In the genomic region with DNA sequence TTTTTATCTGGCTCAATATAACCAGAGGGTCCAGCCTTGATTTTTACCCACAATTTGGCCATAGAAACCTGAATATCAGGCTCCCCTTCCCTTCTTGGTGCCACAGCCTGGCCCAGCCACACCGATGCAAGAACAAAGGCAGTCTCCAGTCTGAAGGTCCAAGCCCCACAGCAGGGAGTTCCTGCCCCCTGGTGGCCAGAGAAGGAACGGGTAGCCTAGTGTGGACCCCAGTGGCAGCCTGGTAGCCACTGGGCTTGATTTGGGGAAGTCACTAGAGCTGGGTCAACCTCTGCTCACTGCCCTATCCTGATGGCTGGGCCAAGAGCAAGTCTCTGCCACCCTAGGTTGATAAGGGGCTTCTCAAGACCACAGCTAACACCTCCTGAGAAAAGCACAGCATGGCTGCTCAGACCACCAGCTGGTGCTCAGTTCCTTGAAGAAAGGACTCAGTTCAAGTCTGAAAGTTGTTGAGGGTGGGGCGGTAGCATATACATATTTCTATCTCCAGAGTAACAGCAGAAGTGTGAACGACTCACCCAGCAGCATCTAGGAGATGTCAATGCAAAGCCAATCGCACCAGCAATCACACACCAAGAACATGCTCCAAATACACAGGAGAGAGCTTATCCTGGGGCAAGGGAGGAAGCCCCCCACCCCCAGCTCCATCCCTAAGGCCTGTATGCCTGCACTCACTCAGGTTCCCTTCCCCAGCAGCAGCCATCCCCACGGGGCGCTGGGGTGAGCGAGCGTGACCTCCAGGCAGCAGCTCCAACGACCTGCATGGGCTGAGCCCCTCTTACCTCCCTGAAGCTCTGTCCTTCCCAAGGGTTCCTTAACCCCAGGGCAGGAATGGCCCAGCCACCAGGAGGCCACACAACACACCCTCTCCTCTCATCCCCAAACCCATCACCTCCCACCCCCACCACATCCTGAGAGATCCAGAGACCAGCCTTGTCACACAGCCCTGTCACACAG, we compare ENCODE assay signal across 1 cellular context.
TF ChIP-seq lines count a peak whose summit lies in the region.

No MANE protein-coding gene starts in this region.

TF ChIP-seq in K562, 482 proteins besides CTCF, POLR2A, EP300 and RAD21:
- TF ChIP-seq SPI1 (IDR thresholded peaks at IDR 0.05; ENCODE audit: borderline replicate concordance, low read depth, low read length) (peak; percentile 49; the same call in 1 of the 2 replicates), ZNF41 (CRISPR knock-in tag; conservative IDR thresholded peaks at IDR 0.05) (no peak), POLR3G (IDR thresholded peaks at IDR 0.05; ENCODE audit: extremely low read depth, insufficient read length, insufficient replicate concordance) (no peak), ZNF589 (CRISPR knock-in tag; IDR thresholded peaks at IDR 0.05; ENCODE audit: low read depth) (no peak), ZNF444 (CRISPR knock-in tag; IDR thresholded peaks at IDR 0.05) (no peak), EHMT2 (IDR thresholded peaks at IDR 0.05) (no peak), CTBP1 (IDR thresholded peaks at IDR 0.05; ENCODE audit: borderline replicate concordance) (peak; percentile 12; the same call in 1 of the 2 replicates), CC2D1A (IDR thresholded peaks at IDR 0.05) (no peak), SMC3 (conservative IDR thresholded peaks at IDR 0.05; ENCODE audit: insufficient read depth, low read depth, low read length) (peak; percentile 77), STAT5A (IDR thresholded peaks at IDR 0.05; ENCODE audit: borderline replicate concordance, low read length) (no peak), KAT2B (IDR thresholded peaks at IDR 0.05; ENCODE audit: low read depth, low read length) (no peak), KLF16 (IDR thresholded peaks at IDR 0.05) (peak; percentile 51; the same call in 1 of the 2 replicates), ETS2 (tag; IDR thresholded peaks at IDR 0.05; ENCODE audit: borderline replicate concordance, poor library complexity, severe bottlenecking) (no peak), ZNF347 (CRISPR knock-in tag; IDR thresholded peaks at IDR 0.05; ENCODE audit: low read depth) (no peak), MCM3 (IDR thresholded peaks at IDR 0.05) (no peak), YBX1 (IDR thresholded peaks at IDR 0.05) (no peak), RB1 (IDR thresholded peaks at IDR 0.05; ENCODE audit: low read depth) (0 out of 2 replicates have a peak, but pooled peaks have one; percentile 15)
- TF ChIP-seq, protein P1, sequence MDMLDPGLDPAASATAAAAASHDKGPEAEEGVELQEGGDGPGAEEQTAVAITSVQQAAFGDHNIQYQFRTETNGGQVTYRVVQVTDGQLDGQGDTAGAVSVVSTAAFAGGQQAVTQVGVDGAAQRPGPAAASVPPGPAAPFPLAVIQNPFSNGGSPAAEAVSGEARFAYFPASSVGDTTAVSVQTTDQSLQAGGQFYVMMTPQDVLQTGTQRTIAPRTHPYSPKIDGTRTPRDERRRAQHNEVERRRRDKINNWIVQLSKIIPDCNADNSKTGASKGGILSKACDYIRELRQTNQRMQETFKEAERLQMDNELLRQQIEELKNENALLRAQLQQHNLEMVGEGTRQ (CRISPR knock-in tag; IDR thresholded peaks at IDR 0.05) = no peak
- TF ChIP-seq, protein P2, sequence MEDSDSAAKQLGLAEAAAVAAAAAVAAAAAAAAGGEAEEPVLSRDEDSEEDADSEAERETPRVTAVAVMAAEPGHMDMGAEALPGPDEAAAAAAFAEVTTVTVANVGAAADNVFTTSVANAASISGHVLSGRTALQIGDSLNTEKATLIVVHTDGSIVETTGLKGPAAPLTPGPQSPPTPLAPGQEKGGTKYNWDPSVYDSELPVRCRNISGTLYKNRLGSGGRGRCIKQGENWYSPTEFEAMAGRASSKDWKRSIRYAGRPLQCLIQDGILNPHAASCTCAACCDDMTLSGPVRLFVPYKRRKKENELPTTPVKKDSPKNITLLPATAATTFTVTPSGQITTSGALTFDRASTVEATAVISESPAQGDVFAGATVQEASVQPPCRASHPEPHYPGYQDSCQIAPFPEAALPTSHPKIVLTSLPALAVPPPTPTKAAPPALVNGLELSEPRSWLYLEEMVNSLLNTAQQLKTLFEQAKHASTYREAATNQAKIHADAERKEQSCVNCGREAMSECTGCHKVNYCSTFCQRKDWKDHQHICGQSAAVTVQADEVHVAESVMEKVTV (CRISPR knock-in tag; IDR thresholded peaks at IDR 0.05) = 0 out of 2 replicates have a peak, but pooled peaks have one; percentile 9
- TF ChIP-seq, protein P3, sequence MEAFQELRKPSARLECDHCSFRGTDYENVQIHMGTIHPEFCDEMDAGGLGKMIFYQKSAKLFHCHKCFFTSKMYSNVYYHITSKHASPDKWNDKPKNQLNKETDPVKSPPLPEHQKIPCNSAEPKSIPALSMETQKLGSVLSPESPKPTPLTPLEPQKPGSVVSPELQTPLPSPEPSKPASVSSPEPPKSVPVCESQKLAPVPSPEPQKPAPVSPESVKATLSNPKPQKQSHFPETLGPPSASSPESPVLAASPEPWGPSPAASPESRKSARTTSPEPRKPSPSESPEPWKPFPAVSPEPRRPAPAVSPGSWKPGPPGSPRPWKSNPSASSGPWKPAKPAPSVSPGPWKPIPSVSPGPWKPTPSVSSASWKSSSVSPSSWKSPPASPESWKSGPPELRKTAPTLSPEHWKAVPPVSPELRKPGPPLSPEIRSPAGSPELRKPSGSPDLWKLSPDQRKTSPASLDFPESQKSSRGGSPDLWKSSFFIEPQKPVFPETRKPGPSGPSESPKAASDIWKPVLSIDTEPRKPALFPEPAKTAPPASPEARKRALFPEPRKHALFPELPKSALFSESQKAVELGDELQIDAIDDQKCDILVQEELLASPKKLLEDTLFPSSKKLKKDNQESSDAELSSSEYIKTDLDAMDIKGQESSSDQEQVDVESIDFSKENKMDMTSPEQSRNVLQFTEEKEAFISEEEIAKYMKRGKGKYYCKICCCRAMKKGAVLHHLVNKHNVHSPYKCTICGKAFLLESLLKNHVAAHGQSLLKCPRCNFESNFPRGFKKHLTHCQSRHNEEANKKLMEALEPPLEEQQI (IDR thresholded peaks at IDR 0.05) = no peak
- TF ChIP-seq, protein P4, sequence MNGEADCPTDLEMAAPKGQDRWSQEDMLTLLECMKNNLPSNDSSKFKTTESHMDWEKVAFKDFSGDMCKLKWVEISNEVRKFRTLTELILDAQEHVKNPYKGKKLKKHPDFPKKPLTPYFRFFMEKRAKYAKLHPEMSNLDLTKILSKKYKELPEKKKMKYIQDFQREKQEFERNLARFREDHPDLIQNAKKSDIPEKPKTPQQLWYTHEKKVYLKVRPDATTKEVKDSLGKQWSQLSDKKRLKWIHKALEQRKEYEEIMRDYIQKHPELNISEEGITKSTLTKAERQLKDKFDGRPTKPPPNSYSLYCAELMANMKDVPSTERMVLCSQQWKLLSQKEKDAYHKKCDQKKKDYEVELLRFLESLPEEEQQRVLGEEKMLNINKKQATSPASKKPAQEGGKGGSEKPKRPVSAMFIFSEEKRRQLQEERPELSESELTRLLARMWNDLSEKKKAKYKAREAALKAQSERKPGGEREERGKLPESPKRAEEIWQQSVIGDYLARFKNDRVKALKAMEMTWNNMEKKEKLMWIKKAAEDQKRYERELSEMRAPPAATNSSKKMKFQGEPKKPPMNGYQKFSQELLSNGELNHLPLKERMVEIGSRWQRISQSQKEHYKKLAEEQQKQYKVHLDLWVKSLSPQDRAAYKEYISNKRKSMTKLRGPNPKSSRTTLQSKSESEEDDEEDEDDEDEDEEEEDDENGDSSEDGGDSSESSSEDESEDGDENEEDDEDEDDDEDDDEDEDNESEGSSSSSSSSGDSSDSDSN (IDR thresholded peaks at IDR 0.05; ENCODE audit: borderline replicate concordance in 1 of 2, low read depth in 2 of 2, low read length in 2 of 2) = no peak
- TF ChIP-seq, protein P5, sequence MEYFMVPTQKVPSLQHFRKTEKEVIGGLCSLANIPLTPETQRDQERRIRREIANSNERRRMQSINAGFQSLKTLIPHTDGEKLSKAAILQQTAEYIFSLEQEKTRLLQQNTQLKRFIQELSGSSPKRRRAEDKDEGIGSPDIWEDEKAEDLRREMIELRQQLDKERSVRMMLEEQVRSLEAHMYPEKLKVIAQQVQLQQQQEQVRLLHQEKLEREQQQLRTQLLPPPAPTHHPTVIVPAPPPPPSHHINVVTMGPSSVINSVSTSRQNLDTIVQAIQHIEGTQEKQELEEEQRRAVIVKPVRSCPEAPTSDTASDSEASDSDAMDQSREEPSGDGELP (CRISPR knock-in tag; IDR thresholded peaks at IDR 0.05; ENCODE audit: borderline replicate concordance) = peak; percentile 24; the same call in 1 of the 2 replicates
- TF ChIP-seq, protein P6, sequence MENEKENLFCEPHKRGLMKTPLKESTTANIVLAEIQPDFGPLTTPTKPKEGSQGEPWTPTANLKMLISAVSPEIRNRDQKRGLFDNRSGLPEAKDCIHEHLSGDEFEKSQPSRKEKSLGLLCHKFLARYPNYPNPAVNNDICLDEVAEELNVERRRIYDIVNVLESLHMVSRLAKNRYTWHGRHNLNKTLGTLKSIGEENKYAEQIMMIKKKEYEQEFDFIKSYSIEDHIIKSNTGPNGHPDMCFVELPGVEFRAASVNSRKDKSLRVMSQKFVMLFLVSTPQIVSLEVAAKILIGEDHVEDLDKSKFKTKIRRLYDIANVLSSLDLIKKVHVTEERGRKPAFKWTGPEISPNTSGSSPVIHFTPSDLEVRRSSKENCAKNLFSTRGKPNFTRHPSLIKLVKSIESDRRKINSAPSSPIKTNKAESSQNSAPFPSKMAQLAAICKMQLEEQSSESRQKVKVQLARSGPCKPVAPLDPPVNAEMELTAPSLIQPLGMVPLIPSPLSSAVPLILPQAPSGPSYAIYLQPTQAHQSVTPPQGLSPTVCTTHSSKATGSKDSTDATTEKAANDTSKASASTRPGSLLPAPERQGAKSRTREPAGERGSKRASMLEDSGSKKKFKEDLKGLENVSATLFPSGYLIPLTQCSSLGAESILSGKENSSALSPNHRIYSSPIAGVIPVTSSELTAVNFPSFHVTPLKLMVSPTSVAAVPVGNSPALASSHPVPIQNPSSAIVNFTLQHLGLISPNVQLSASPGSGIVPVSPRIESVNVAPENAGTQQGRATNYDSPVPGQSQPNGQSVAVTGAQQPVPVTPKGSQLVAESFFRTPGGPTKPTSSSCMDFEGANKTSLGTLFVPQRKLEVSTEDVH (IDR thresholded peaks at IDR 0.05; ENCODE audit: low read depth, partially characterized antibody) = no peak
- TF ChIP-seq, protein P7, sequence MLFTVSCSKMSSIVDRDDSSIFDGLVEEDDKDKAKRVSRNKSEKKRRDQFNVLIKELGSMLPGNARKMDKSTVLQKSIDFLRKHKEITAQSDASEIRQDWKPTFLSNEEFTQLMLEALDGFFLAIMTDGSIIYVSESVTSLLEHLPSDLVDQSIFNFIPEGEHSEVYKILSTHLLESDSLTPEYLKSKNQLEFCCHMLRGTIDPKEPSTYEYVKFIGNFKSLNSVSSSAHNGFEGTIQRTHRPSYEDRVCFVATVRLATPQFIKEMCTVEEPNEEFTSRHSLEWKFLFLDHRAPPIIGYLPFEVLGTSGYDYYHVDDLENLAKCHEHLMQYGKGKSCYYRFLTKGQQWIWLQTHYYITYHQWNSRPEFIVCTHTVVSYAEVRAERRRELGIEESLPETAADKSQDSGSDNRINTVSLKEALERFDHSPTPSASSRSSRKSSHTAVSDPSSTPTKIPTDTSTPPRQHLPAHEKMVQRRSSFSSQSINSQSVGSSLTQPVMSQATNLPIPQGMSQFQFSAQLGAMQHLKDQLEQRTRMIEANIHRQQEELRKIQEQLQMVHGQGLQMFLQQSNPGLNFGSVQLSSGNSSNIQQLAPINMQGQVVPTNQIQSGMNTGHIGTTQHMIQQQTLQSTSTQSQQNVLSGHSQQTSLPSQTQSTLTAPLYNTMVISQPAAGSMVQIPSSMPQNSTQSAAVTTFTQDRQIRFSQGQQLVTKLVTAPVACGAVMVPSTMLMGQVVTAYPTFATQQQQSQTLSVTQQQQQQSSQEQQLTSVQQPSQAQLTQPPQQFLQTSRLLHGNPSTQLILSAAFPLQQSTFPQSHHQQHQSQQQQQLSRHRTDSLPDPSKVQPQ (CRISPR knock-in tag; IDR thresholded peaks at IDR 0.05; ENCODE audit: borderline replicate concordance) = no peak
